Comparison of ENCODE assay signal across 8 cellular contexts in the genomic region with DNA sequence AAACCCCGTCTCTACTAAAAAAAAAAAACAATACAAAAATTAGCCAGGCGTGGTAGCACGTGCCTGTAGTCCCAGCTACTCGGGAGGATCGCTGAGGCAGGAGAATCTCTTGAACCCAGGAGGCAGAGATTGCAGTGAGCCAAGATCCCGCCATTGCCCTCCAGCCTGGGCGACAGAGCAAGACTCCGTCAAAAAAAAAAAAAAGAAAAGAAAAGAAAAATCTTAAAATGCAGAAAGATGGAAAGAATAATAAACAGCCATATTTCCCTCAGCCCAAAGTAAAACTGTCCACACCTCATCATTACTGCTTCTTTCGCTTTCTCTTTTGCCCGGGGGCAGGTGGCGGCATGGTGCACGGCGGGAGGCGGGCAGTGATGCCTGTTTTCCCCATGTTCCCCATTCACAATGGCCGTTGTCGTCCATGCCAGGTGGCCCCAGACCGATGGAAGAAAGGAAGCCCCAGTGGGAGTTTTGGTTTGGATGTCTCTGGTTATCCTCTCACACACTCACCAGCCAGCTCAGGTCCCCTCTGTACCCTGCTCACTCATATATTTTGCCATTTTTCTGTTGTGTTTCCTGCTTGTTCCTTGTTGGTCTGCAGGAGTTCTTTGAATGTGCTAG. TPM values are rescaled to one million over a fixed set of nuclear protein-coding genes. Genes with fewer than 3 reads are reported as not detected.
DNase-seq lines count a peak whose midpoint lies in the region; ATAC-seq and TF ChIP-seq lines count a peak whose summit lies in the region.

No MANE protein-coding gene starts in this region.

- no peaks in the 10 kb centered on the region for H3K79me2 ChIP-seq in ACC112 (ENCODE audit: control insufficient read depth, insufficient read depth, low read length, unreplicated experiment)

- peak overlapping the region; percentile 50 for H2AFZ ChIP-seq in ACC112 (ENCODE audit: low read length, unreplicated experiment)

- no peak overlapping the region for H3K27ac ChIP-seq in ACC112 (ENCODE audit: low read depth, low read length)
- no peak overlapping the region for H3K27ac ChIP-seq in tibial artery

- DNase-seq in activated CD8-positive, alpha-beta memory T cell treated with anti-CD3 and anti-CD28 coated beads, Interleukin-2, amount 50 U/mL, for 4 hours = peak; percentile 47
- DNase-seq in mucosa of descending colon (peak; percentile 64 to 69 (median 65)), tibial artery (no peak), ACHN (no peak)

- H3K27me3 ChIP-seq in ACC112 (ENCODE audit: insufficient read depth, low read length) (no peaks in the 10 kb centered on the region), tibial artery (peaks cover 0 to 13% of the 10 kb centered on the region in 2 donors)

- in situ Hi-C loops in ACHN (cut with HindIII; ENCODE audit: low pct_ligation_motif_present, low pct_unique_long_range_greater_than_20kb, low sequenced_read_pairs) = no loop called here

- no peaks in the 10 kb centered on the region for H3K36me3 ChIP-seq in ACC112 (ENCODE audit: insufficient read depth, low read length)
- no peaks in the 10 kb centered on the region for H3K36me3 ChIP-seq in mucosa of descending colon (ENCODE audit: low read depth)
- no peaks in the 10 kb centered on the region for H3K36me3 ChIP-seq in tibial artery

- no peaks in the 10 kb centered on the region for H3K9me3 ChIP-seq in mucosa of descending colon
- no peaks in the 10 kb centered on the region for H3K9me3 ChIP-seq in tibial artery

- H3K4me3 ChIP-seq in ACC112 (ENCODE audit: low read depth, low read length) = peak overlapping the region; percentile 59; the same call in 1 of the 2 replicates
- no peak overlapping the region for H3K4me3 ChIP-seq in mucosa of descending colon
- no peak overlapping the region for H3K4me3 ChIP-seq in tibial artery

- peak; percentile 50 for ATAC-seq in HG03045 (IDR thresholded peaks at IDR 0.05; ENCODE audit: unreplicated experiment)
- peak; percentile 94 for ATAC-seq in mucosa of descending colon
- ATAC-seq in HG03039 (IDR thresholded peaks at IDR 0.05; ENCODE audit: unreplicated experiment) = no peak
- ATAC-seq in GM19023 (IDR thresholded peaks at IDR 0.05; ENCODE audit: unreplicated experiment) = no peak

- H3K4me1 ChIP-seq in ACC112 (ENCODE audit: control insufficient read depth, insufficient read depth, low read length, unreplicated experiment) = no peaks in the 10 kb centered on the region
- peaks cover 4% of the 10 kb centered on the region for H3K4me1 ChIP-seq in mucosa of descending colon (ENCODE audit: low read depth)
- no peaks in the 10 kb centered on the region for H3K4me1 ChIP-seq in tibial artery

- intact Hi-C loops in mucosa of descending colon (cut with DNase I, micrococcal nuclease) (loop anchor here in 1 of 2 donors (10.0 kb wide), 1 partner anchor 124 kb away; no protein-coding TSS in a partner anchor), tibial artery (cut with DNase I; ENCODE audit: low total_unique reads) (no loop called here)

- TF ChIP-seq CTCF in mucosa of descending colon (IDR thresholded peaks at IDR 0.05) = no peak
- TF ChIP-seq CTCF in tibial artery (IDR thresholded peaks at IDR 0.05) = no peak

RNA-seq across cellular contexts. Expression of gene PEMT, which starts 37.0 kb away (rescaled TPM):
- total RNA-seq in mucosa of descending colon = 10 to 100 TPM; 15.4 to 18.3 (median 16.1) TPM

RNA-seq across cellular contexts. Expression of gene RAI1, which starts 52.8 kb away (rescaled TPM):
- total RNA-seq in mucosa of descending colon = 10 to 100 TPM; 12.9 to 29.2 (median 17.0) TPM

Comparison
In these comparisons a context has a peak if more than half of its experiments do, and no peak if none do; other contexts are left out.
1. ATAC-seq: peak in HG03045 (single experiment) and mucosa of descending colon (single experiment); none in HG03039 (single experiment) and GM19023 (single experiment).
2. DNase-seq: peak in activated CD8-positive, alpha-beta memory T cell treated with anti-CD3 and anti-CD28 coated beads, Interleukin-2, amount 50 U/mL, for 4 hours (single experiment) and mucosa of descending colon (3 of 3); none in tibial artery (0 of 2) and ACHN (single experiment).